Comparison of ENCODE assay signal across 22 cellular contexts in genomic region chr18:24378598-24378997, GRCh38. TPM values are rescaled to one million over a fixed set of nuclear protein-coding genes. Genes with fewer than 3 reads are reported as not detected.
DNase-seq lines count a peak whose midpoint lies in the region; ATAC-seq, FAIRE-seq and TF ChIP-seq lines count a peak whose summit lies in the region.
"Had no signal": no experiment of that assay in that cellular context is flagged by ENCODE, and none has a peak within 500 bp of the region (broad histone marks: within the 10 kb centered on the region; RNA-seq: fewer than 3 reads in every experiment).

No MANE protein-coding gene starts in this region.

- H2BK12ac ChIP-seq in H1 (ENCODE audit: low read depth, low read length) = no peak overlapping the region
- no peak overlapping the region for H2BK12ac ChIP-seq in mesenchymal stem cell (ENCODE audit: low read length in 2 of 2)

- H3K36me3 ChIP-seq in HUES48 (ENCODE audit: control insufficient read depth, insufficient read depth, low read length) (peaks cover 24% of the 10 kb centered on the region), H1 (ENCODE audit: control insufficient read depth in 2 of 4, insufficient read depth in 4 of 4, low read length in 3 of 4) (peaks cover 0 to 23% (median 10%) of the 10 kb centered on the region in 4 experiments; a peak in 4 of 8 replicates), mesenchymal stem cell (ENCODE audit: control insufficient read depth in 1 of 2, insufficient read depth in 2 of 2, low read depth in 1 of 2, low read length in 2 of 2) (peaks cover 6 to 27% of the 10 kb centered on the region in 2 experiments), mammary epithelial cell (ENCODE audit: insufficient read depth, low read length) (no peaks in the 10 kb centered on the region)

- no peaks in the 10 kb centered on the region for H3K27me3 Mint-ChIP-seq in activated CD8-positive, alpha-beta memory T cell treated with anti-CD3 and anti-CD28 coated beads, Interleukin-2, amount 10 ng/mL, durations not matched to agents 7 days and 5 days
- H3K27me3 Mint-ChIP-seq: CD4-positive, alpha-beta T cell had no signal

- peak in 1 of 2 experiments; percentile 56 for DNase-seq in H1 (ENCODE audit: low read depth in 1 of 2, low spot score in 2 of 2)
- no peak for DNase-seq in mesenchymal stem cell
- no peak for DNase-seq in activated CD8-positive, alpha-beta memory T cell treated with anti-CD3 and anti-CD28 coated beads, Interleukin-2, amount 10 ng/mL, durations not matched to agents 7 days and 5 days
- DNase-seq in mammary epithelial cell = no peak
- DNase-seq: CD4-positive, alpha-beta T cell; COR-L47; DMS79; HCEC 1CT; KBM-7; MM.1S; NCI-H1048; NCI-H1436; NCI-H187 treated with DMSO at 0.1 percent for 48 hours; NCI-H2107; NCI-H69; NK-92 treated with Interleukin-12 subunit alpha and Interleukin-12 subunit beta, amount 100 ng/mL, for 24 hours; SIG-M5; SK-N-SH had no signal

- TF ChIP-seq CTCF in H1 (IDR thresholded peaks at IDR 0.05; ENCODE audit: control extremely low read depth in 1 of 3, insufficient read depth in 1 of 3, low read depth in 1 of 3, low read length in 3 of 3) (no peak), mammary epithelial cell (conservative IDR thresholded peaks at IDR 0.05 in 1 of 2, IDR thresholded peaks at IDR 0.05 in 1 of 2; ENCODE audit: extremely low read depth in 1 of 2, insufficient read depth in 1 of 2, low read depth in 1 of 2, low read length in 2 of 2) (no peak)

- H2AK5ac ChIP-seq in H1 (ENCODE audit: low read depth, low read length) (no peak overlapping the region), mesenchymal stem cell (ENCODE audit: low read length, severe bottlenecking) (no peak overlapping the region)

- intact Hi-C loops in mammary epithelial cell (cut with micrococcal nuclease) = no loop called here

- TF ChIP-seq RAD21 in H1 (IDR thresholded peaks at IDR 0.05 in 1 of 2, conservative IDR thresholded peaks at IDR 0.05 in 1 of 2; ENCODE audit: low read depth in 2 of 2, low read length in 2 of 2) = no peak

- H3K4me3 ChIP-seq in HUES48 (ENCODE audit: low read depth, low read length) (0 out of 2 replicates have a peak overlapping the region, but pooled peaks have one; percentile 18), H1 (ENCODE audit: extremely low read depth in 1 of 4, insufficient read depth in 2 of 4, low read depth in 3 of 4, low read length in 4 of 4) (peak overlapping the region in 1 of 4 experiments; percentile 36; a peak in 1 of 8 replicates), mesenchymal stem cell (ENCODE audit: insufficient read depth in 1 of 2, low read depth in 1 of 2, low read length in 2 of 2) (no peak overlapping the region), mammary epithelial cell (replicated peaks in 1 of 3; ENCODE audit: insufficient read depth in 1 of 3, low read depth in 2 of 3, low read length in 3 of 3) (no peak overlapping the region)
- H3K4me3 ChIP-seq: BLaER1 had no signal

- no peaks in the 10 kb centered on the region for H3K4me1 Mint-ChIP-seq in activated CD8-positive, alpha-beta memory T cell treated with anti-CD3 and anti-CD28 coated beads, Interleukin-2, amount 10 ng/mL, durations not matched to agents 7 days and 5 days

- H3K4ac ChIP-seq in H1 (replicated peaks; ENCODE audit: insufficient read length, low read depth, low read length) = no peak overlapping the region
- no peak overlapping the region for H3K4ac ChIP-seq in mesenchymal stem cell (ENCODE audit: low read depth in 1 of 2, low read length in 2 of 2)

- 10% methylated on average over 1 of the region's 1 CpG; no CpG with 5 or more reads in 1 of the 2 experiments for WGBS in H1 (ENCODE audit: extremely low coverage in 1 of 2, insufficient coverage in 1 of 2, insufficient read length in 1 of 2, insufficient replicate concordance in 2 of 2, low coverage in 1 of 2, low lambda C conversion rate in 2 of 2, missing lambda C conversion rate in 1 of 2), 2 experiments
- WGBS in mesenchymal stem cell = 47% methylated on average over 1 of the region's 1 CpG
- WGBS in mammary epithelial cell (ENCODE audit: low coverage, missing lambda C conversion rate) = 100% methylated on average over 1 of the region's 1 CpG

- no peak for ATAC-seq in activated CD8-positive, alpha-beta memory T cell treated with anti-CD3 and anti-CD28 coated beads, Interleukin-2, amount 10 ng/mL, durations not matched to agents 7 days and 5 days
- ATAC-seq in HG02763 (IDR thresholded peaks at IDR 0.05; ENCODE audit: unreplicated experiment) (no peak), HG02798 (IDR thresholded peaks at IDR 0.05; ENCODE audit: poor library complexity, unreplicated experiment) (no peak)

- H4K20me1 ChIP-seq in H1 (replicated peaks in 1 of 2; ENCODE audit: control insufficient read depth in 1 of 2, insufficient read depth in 2 of 2, low read length in 2 of 2) (no peaks in the 10 kb centered on the region), mammary epithelial cell (ENCODE audit: insufficient read depth, low read length) (no peaks in the 10 kb centered on the region)

- POLR2A ChIA-PET in H1 (lab: Charles Lee; ENCODE audit: partially characterized antibody) = interaction anchor here (0.9 to 3.5 kb wide), 2 partner anchors 19 to 22 kb away, joined by 3 to 20 read pairs; partner anchors contain the start of gene OSBPL1A

- no peak overlapping the region for H2AFZ ChIP-seq in H1 (ENCODE audit: low read length)
- no peak overlapping the region for H2AFZ ChIP-seq in mesenchymal stem cell (ENCODE audit: low read depth, low read length)
- no peak overlapping the region for H2AFZ ChIP-seq in mammary epithelial cell (ENCODE audit: low read depth, low read length)

- FAIRE-seq in H1 (lab: Jason Lieb, UNC) = peak; percentile 99

- H3K79me2 ChIP-seq in H1 (ENCODE audit: control insufficient read depth in 1 of 2, insufficient read depth in 2 of 2, low read length in 2 of 2) = peaks cover 0 to 37% of the 10 kb centered on the region in 2 experiments; a peak in 2 of 4 replicates
- no peaks in the 10 kb centered on the region for H3K79me2 ChIP-seq in mammary epithelial cell (ENCODE audit: insufficient read depth, low read length)

- no peak overlapping the region for H2BK20ac ChIP-seq in H1 (ENCODE audit: low read length)

- H3K23me2 ChIP-seq in H1 (ENCODE audit: low read depth, low read length) = 0 out of 2 replicates have a peak, but pooled peaks cover 1% of the 10 kb centered on the region

- H4K91ac ChIP-seq in H1 (replicated peaks; ENCODE audit: insufficient read length, low read length) = no peak overlapping the region
- no peak overlapping the region for H4K91ac ChIP-seq in mesenchymal stem cell (ENCODE audit: low read length)

- no peak overlapping the region for H3K9ac ChIP-seq in HUES48 (ENCODE audit: low read depth, low read length)
- H3K9ac ChIP-seq in H1 (replicated peaks in 1 of 4; ENCODE audit: extremely low read depth in 1 of 4, low read depth in 3 of 4, low read length in 3 of 4) = no peak overlapping the region
- H3K9ac ChIP-seq in mesenchymal stem cell (ENCODE audit: low read length) = no peak overlapping the region
- H3K9ac ChIP-seq in mammary epithelial cell (ENCODE audit: insufficient read depth, low read length) = no peak overlapping the region
- H3K9ac ChIP-seq: BLaER1, SK-N-SH had no signal

- H4K8ac ChIP-seq in H1 (ENCODE audit: extremely low read depth, insufficient read depth, low read length) (no peak overlapping the region), mesenchymal stem cell (ENCODE audit: low read length) (peak overlapping the region; percentile 4)

- dilution Hi-C loops in mammary epithelial cell (cut with HindIII; ENCODE audit: low sequenced_read_pairs) = loop anchor here (5.0 kb wide), 1 partner anchor 84 kb away; the partner anchor contains the start of gene HRH4

- H3K27me3 ChIP-seq in HUES48 (ENCODE audit: control insufficient read depth, insufficient read depth, low read length) = no peaks in the 10 kb centered on the region
- H3K27me3 ChIP-seq in H1 (replicated peaks in 1 of 4; ENCODE audit: control insufficient read depth in 3 of 4, extremely low read depth in 1 of 4, insufficient read depth in 3 of 4, low read length in 3 of 4) = no peaks in the 10 kb centered on the region
- no peaks in the 10 kb centered on the region for H3K27me3 ChIP-seq in mesenchymal stem cell (ENCODE audit: control insufficient read depth in 1 of 2, insufficient read depth in 1 of 2, low read length in 2 of 2)
- H3K27me3 ChIP-seq in mammary epithelial cell (ENCODE audit: insufficient read depth, low read length) = no peaks in the 10 kb centered on the region
- H3K27me3 ChIP-seq: BLaER1 had no signal

- H2BK120ac ChIP-seq in H1 (replicated peaks; ENCODE audit: low read depth, low read length) (no peak overlapping the region), mesenchymal stem cell (ENCODE audit: low read depth, low read length) (no peak overlapping the region)

- H3K4me2 ChIP-seq in H1 (ENCODE audit: insufficient read depth in 1 of 2, low read depth in 2 of 2, low read length in 2 of 2) (peak overlapping the region in 1 of 2 experiments; percentile 47; a peak in 2 of 4 replicates), mesenchymal stem cell (ENCODE audit: low read length, poor library complexity, severe bottlenecking) (no peak overlapping the region), mammary epithelial cell (ENCODE audit: insufficient read depth, low read depth, low read length) (no peak overlapping the region)
- H3K4me2 ChIP-seq: BLaER1, SK-N-SH had no signal

- H3K56ac ChIP-seq in H1 (replicated peaks; ENCODE audit: insufficient read length, low read depth, low read length) = no peak overlapping the region

- no peak overlapping the region for H3K18ac ChIP-seq in H1 (ENCODE audit: extremely low read depth, low read length)
- H3K18ac ChIP-seq in mesenchymal stem cell (ENCODE audit: low read depth in 1 of 2, low read length in 2 of 2) = no peak overlapping the region

- TF ChIP-seq EP300 in H1 (IDR thresholded peaks at IDR 0.05; ENCODE audit: borderline replicate concordance in 1 of 2, low read depth in 2 of 2, low read length in 2 of 2) = no peak

- no peaks in the 10 kb centered on the region for H3K36me3 Mint-ChIP-seq in activated CD8-positive, alpha-beta memory T cell treated with anti-CD3 and anti-CD28 coated beads, Interleukin-2, amount 10 ng/mL, durations not matched to agents 7 days and 5 days

- H2BK15ac ChIP-seq in H1 (ENCODE audit: low read length) (no peak overlapping the region), mesenchymal stem cell (ENCODE audit: low read depth, poor library complexity, severe bottlenecking) (no peak overlapping the region)

- no peak overlapping the region for H4K5ac ChIP-seq in H1 (ENCODE audit: insufficient read length, low read depth, low read length)

- in situ Hi-C loops in mammary epithelial cell (cut with MboI; ENCODE audit: low sequenced_read_pairs in 2 of 2) = no loop called here

- no peak for TF ChIP-seq POLR2A in H1 (IDR thresholded peaks at IDR 0.05; ENCODE audit: control extremely low read depth in 1 of 2, low read depth in 2 of 2, low read length in 2 of 2)

- BruUV-seq in mammary epithelial cell (replicated peaks; lab: Mats Ljungman, UMichigan) = no TSS peak

- H3K79me1 ChIP-seq in H1 (ENCODE audit: low read depth, low read length) (no peaks in the 10 kb centered on the region), mesenchymal stem cell (replicated peaks; ENCODE audit: low read length, poor library complexity, severe bottlenecking) (peaks cover 10% of the 10 kb centered on the region)

- no peak overlapping the region for H2BK5ac ChIP-seq in H1 (ENCODE audit: low read depth, low read length)
- no peak overlapping the region for H2BK5ac ChIP-seq in mesenchymal stem cell (ENCODE audit: low read depth, low read length, poor library complexity, severe bottlenecking)

- H3K9me3 ChIP-seq in HUES48 (ENCODE audit: control insufficient read depth, insufficient read depth, low read length) (no peaks in the 10 kb centered on the region), H1 (ENCODE audit: insufficient read depth in 2 of 2, low read depth in 1 of 2, low read length in 1 of 2) (no peaks in the 10 kb centered on the region), mesenchymal stem cell (ENCODE audit: control insufficient read depth, low read length) (no peaks in the 10 kb centered on the region), mammary epithelial cell (replicated peaks; ENCODE audit: insufficient read depth, low read length) (no peaks in the 10 kb centered on the region)
- H3K9me3 ChIP-seq: BLaER1, SK-N-SH had no signal

- CTCF ChIA-PET in H1 (lab: Charles Lee; ENCODE audit: partially characterized antibody) (interaction anchor here (2.1 to 2.7 kb wide), 2 partner anchors 19 to 34 kb away, joined by 6 to 8 read pairs; no protein-coding TSS in a partner anchor), mammary epithelial cell (lab: Charles Lee; ENCODE audit: low non-redundant PET) (no interaction called here)
- CTCF ChIA-PET in activated CD8-positive, alpha-beta memory T cell treated with anti-CD3 and anti-CD28 coated beads, Interleukin-2, amount 10 ng/mL, durations not matched to agents 7 days and 5 days (lab: Charles Lee) = interaction anchor here (1.3 kb wide), 1 partner anchor 19 kb away, joined by 3 read pairs; no protein-coding TSS in a partner anchor

- H3K27ac Mint-ChIP-seq in activated CD8-positive, alpha-beta memory T cell treated with anti-CD3 and anti-CD28 coated beads, Interleukin-2, amount 10 ng/mL, durations not matched to agents 7 days and 5 days = no peak overlapping the region
- H3K27ac Mint-ChIP-seq: CD4-positive, alpha-beta T cell had no signal

- H3K27ac ChIP-seq in HUES48 (ENCODE audit: low read depth, low read length) = peak overlapping the region; percentile 79
- H3K27ac ChIP-seq in H1 (ENCODE audit: low read depth, low read length) = no peak overlapping the region
- no peak overlapping the region for H3K27ac ChIP-seq in mesenchymal stem cell (ENCODE audit: low read length, poor library complexity, severe bottlenecking)
- no peak overlapping the region for H3K27ac ChIP-seq in mammary epithelial cell (ENCODE audit: insufficient read depth, low read depth, low read length)
- H3K27ac ChIP-seq: BLaER1 had no signal

- H3K4me1 ChIP-seq in HUES48 (ENCODE audit: control insufficient read depth, insufficient read depth, low read length) (peaks cover 43% of the 10 kb centered on the region), H1 (replicated peaks in 1 of 4; ENCODE audit: control insufficient read depth in 3 of 4, insufficient read depth in 4 of 4, low read length in 3 of 4) (peaks cover 4 to 13% (median 12%) of the 10 kb centered on the region in 4 experiments), mesenchymal stem cell (ENCODE audit: control insufficient read depth, insufficient read depth, low read depth, low read length) (no peaks in the 10 kb centered on the region), mammary epithelial cell (ENCODE audit: insufficient read depth, low read length) (no peaks in the 10 kb centered on the region)

- H3K23ac ChIP-seq in H1 (ENCODE audit: insufficient read length) (no peak overlapping the region), mesenchymal stem cell (ENCODE audit: low read length in 2 of 2) (no peak overlapping the region)

- no peak overlapping the region for H3K4me3 Mint-ChIP-seq in activated CD8-positive, alpha-beta memory T cell treated with anti-CD3 and anti-CD28 coated beads, Interleukin-2, amount 10 ng/mL, durations not matched to agents 7 days and 5 days
- H3K4me3 Mint-ChIP-seq: CD4-positive, alpha-beta T cell had no signal

- H3K14ac ChIP-seq in H1 (ENCODE audit: insufficient read length) = no peak overlapping the region
- H3K14ac ChIP-seq in mesenchymal stem cell (ENCODE audit: low read length in 2 of 2) = no peak overlapping the region

- H3K9me3 Mint-ChIP-seq in activated CD8-positive, alpha-beta memory T cell treated with anti-CD3 and anti-CD28 coated beads, Interleukin-2, amount 10 ng/mL, durations not matched to agents 7 days and 5 days (ENCODE audit: low read depth) = no peaks in the 10 kb centered on the region
- H3K9me3 Mint-ChIP-seq: CD4-positive, alpha-beta T cell had no signal

RNA-seq across cellular contexts. Expression of gene OSBPL1A, which starts 19.0 kb away (rescaled TPM):
- total RNA-seq in H1 (2021; fragmentation: NEBNext Ultra II Directional; extraction: Animal tissue kit (Norgen Biotek cat#: 25700)) = 74.9 and 77.1 TPM in 2 replicates
- 29.9 and 53.2 TPM in 2 replicates for polyA plus RNA-seq in H1 (2011; rRNA removed)
- polyA plus RNA-seq in H1 (2011; cell fraction: cytosol; rRNA removed) = 55.1 TPM
- polyA plus RNA-seq in H1 (2011; cell fraction: nucleus; rRNA removed) = 45.3 TPM
- polyA plus RNA-seq in H1 (2012, experiment 1 of 2) = 66.7 to 94.5 TPM (median 73.0 TPM) in 4 replicates
- polyA plus RNA-seq in H1 (2012, experiment 2 of 2) = 22.1 TPM
- polyA plus RNA-seq in H1 (2013, experiment 1 of 2) = 65.7 TPM
- polyA plus RNA-seq in H1 (2013, experiment 2 of 2) = 62.0 TPM
- polyA minus RNA-seq in H1 (2011; rRNA and poly(A)+ RNA removed) = 71.0 and 117 TPM in 2 replicates
- 47.5 TPM for polyA minus RNA-seq in H1 (2011; cell fraction: cytosol; rRNA and poly(A)+ RNA removed)
- 77.0 TPM for polyA minus RNA-seq in H1 (2011; cell fraction: nucleus; rRNA and poly(A)+ RNA removed)
- polyA plus RNA-seq in mesenchymal stem cell (2013, experiment 1 of 2) = 34.9 TPM
- 34.9 TPM for polyA plus RNA-seq in mesenchymal stem cell (2013, experiment 2 of 2)
- total RNA-seq in activated CD8-positive, alpha-beta memory T cell treated with anti-CD3 and anti-CD28 coated beads, Interleukin-2, amount 10 ng/mL, durations not matched to agents 7 days and 5 days = under 1 TPM; 0.32 to 0.68 TPM
- total RNA-seq in mammary epithelial cell = 10 to 100 TPM; 30.4 to 65.2 TPM
- 28.1 TPM for polyA plus RNA-seq in mammary epithelial cell
- polyA minus RNA-seq in mammary epithelial cell = 44.4 TPM

RNA-seq across cellular contexts. Expression of gene IMPACT, which starts 47.9 kb away (rescaled TPM):
- total RNA-seq in H1 (2021; fragmentation: NEBNext Ultra II Directional; extraction: Animal tissue kit (Norgen Biotek cat#: 25700)) = 44.6 and 50.6 TPM in 2 replicates
- polyA plus RNA-seq in H1 (2011; rRNA removed) (19.1 and 31.1 TPM in 2 replicates), mammary epithelial cell (12.6 TPM)
- 29.7 TPM for polyA plus RNA-seq in H1 (2011; cell fraction: cytosol; rRNA removed)
- 4.6 TPM for polyA plus RNA-seq in H1 (2011; cell fraction: nucleus; rRNA removed)
- polyA plus RNA-seq in H1 (2012, experiment 1 of 2) = 29.2 to 60.2 TPM (median 32.2 TPM) in 4 replicates
- polyA plus RNA-seq in H1 (2012, experiment 2 of 2) = 2.7 TPM
- polyA plus RNA-seq in H1 (2013, experiment 1 of 2) = 28.5 TPM
- polyA plus RNA-seq in H1 (2013, experiment 2 of 2) = 29.3 TPM
- 16.7 and 26.9 TPM in 2 replicates for polyA minus RNA-seq in H1 (2011; rRNA and poly(A)+ RNA removed)
- 14.2 TPM for polyA minus RNA-seq in H1 (2011; cell fraction: cytosol; rRNA and poly(A)+ RNA removed)
- polyA minus RNA-seq in H1 (2011; cell fraction: nucleus; rRNA and poly(A)+ RNA removed) = 17.6 TPM
- polyA plus RNA-seq in mesenchymal stem cell (2013, experiment 1 of 2) = 30.7 TPM
- 29.8 TPM for polyA plus RNA-seq in mesenchymal stem cell (2013, experiment 2 of 2)
- 1 to 10 TPM; 6.7 to 9.3 TPM for total RNA-seq in activated CD8-positive, alpha-beta memory T cell treated with anti-CD3 and anti-CD28 coated beads, Interleukin-2, amount 10 ng/mL, durations not matched to agents 7 days and 5 days
- total RNA-seq in mammary epithelial cell = 10 to 100 TPM; 38.8 to 45.2 TPM
- 37.6 TPM for polyA minus RNA-seq in mammary epithelial cell

Comparison
In these comparisons a context has a peak if more than half of its experiments do, and no peak if none do; other contexts are left out.
1. RNA of gene OSBPL1A, which starts 19.0 kb away (total RNA-seq): 74.9 to 77.1 TPM in H1 and 30.4 to 65.2 TPM in mammary epithelial cell; 0.32 to 0.68 TPM in activated CD8-positive, alpha-beta memory T cell treated with anti-CD3 and anti-CD28 coated beads, Interleukin-2, amount 10 ng/mL, durations not matched to agents 7 days and 5 days; every median in the first group is over 10 times any median in the second.